Comparison of ENCODE assay signal across 19 cellular contexts in genomic region chr3:178719036-178719635, GRCh38.
DNase-seq lines count a peak whose midpoint lies in the region; ATAC-seq, FAIRE-seq and TF ChIP-seq lines count a peak whose summit lies in the region.
"Had no signal": no experiment of that assay in that cellular context is flagged by ENCODE, and none has a peak within 500 bp of the region (broad histone marks: within the 10 kb centered on the region; RNA-seq: fewer than 3 reads in every experiment).

No MANE protein-coding gene starts in this region.

- H2AFZ ChIP-seq in K562 (ENCODE audit: low read depth, low read length): no peak overlapping the region

- TF ChIP-seq RAD21 in K562 (CRISPR knock-in tag; conservative IDR thresholded peaks at IDR 0.05 in 1 of 2, IDR thresholded peaks at IDR 0.05 in 1 of 2): no peak

- in situ Hi-C loops in K562 (cut with MboI) (no loop called here), transverse colon (cut with MboI; ENCODE audit: low pct_ligation_motif_present in 1 of 4, low pct_unique_long_range_greater_than_20kb in 1 of 4, low sequenced_read_pairs in 3 of 4) (no loop called here)

- BruUV-seq in K562 (replicated peaks; lab: Mats Ljungman, UMichigan): no TSS peak

- POLR2A ChIA-PET in K562 (lab: Yijun Ruan, JAX): no interaction called here

- TF ChIP-seq CTCF in right atrium auricular region (IDR thresholded peaks at IDR 0.05) (no peak), K562 (IDR thresholded peaks at IDR 0.05 in 2 of 3, conservative IDR thresholded peaks at IDR 0.05 in 1 of 3; ENCODE audit: insufficient read depth in 2 of 3, low read depth in 1 of 3, low read length in 3 of 3) (no peak), transverse colon (IDR thresholded peaks at IDR 0.05) (no peak), sigmoid colon (IDR thresholded peaks at IDR 0.05) (no peak)

- H3K27me3 ChIP-seq in right atrium auricular region (no peaks in the 10 kb centered on the region), K562 (ENCODE audit: control insufficient read depth in 2 of 2, insufficient read depth in 2 of 2, low read length in 2 of 2) (no peaks in the 10 kb centered on the region), transverse colon (no peaks in the 10 kb centered on the region), sigmoid colon (no peaks in the 10 kb centered on the region)
- H3K27me3 ChIP-seq: uterus had no signal

- DNase-seq in Right ventricle myocardium inferior (ENCODE audit: missing footprints) (no peak), right atrium auricular region (ENCODE audit: low spot score) (no peak), K562 (ENCODE audit: extremely low read depth in 1 of 4, low spot score in 3 of 4) (no peak), left ventricle myocardium superior (no peak), transverse colon (peak; percentile 8), putamen (ENCODE audit: low spot score) (no peak), sigmoid colon (no peak)
- DNase-seq in activated T-cell treated with anti-CD3 and anti-CD28 coated beads, Interleukin-2, amount 50 U/mL, for 48 hours: no peak
- DNase-seq: activated CD4-positive, alpha-beta T cell treated with anti-CD3 and anti-CD28 coated beads, Interleukin-2, amount 50 U/mL, for 48 hours; activated T-cell treated with anti-CD3 and anti-CD28 coated beads, Interleukin-2, amount 50 U/mL, for 24 hours; CD8-positive, alpha-beta T cell; effector memory CD4-positive, alpha-beta T cell; KG1; NCI-H1436; PC-3; uterus had no signal

- no peaks in the 10 kb centered on the region for H3K79me2 ChIP-seq in K562 (ENCODE audit: control insufficient read depth, insufficient read depth, low read length)

- H3K36me3 ChIP-seq in right atrium auricular region: no peaks in the 10 kb centered on the region
- no peaks in the 10 kb centered on the region for H3K36me3 ChIP-seq in K562 (ENCODE audit: control insufficient read depth, insufficient read depth, low read length)
- no peaks in the 10 kb centered on the region for H3K36me3 ChIP-seq in transverse colon
- H3K36me3 ChIP-seq in sigmoid colon: no peaks in the 10 kb centered on the region
- H3K36me3 ChIP-seq: uterus had no signal

- CTCF ChIA-PET in K562 (lab: Yijun Ruan, JAX; ENCODE audit: low intra/inter-chr PET ratio): no interaction called here

- TF ChIP-seq EP300 in K562 (IDR thresholded peaks at IDR 0.05; ENCODE audit: low read length) (no peak), transverse colon (IDR thresholded peaks at IDR 0.05; ENCODE audit: low read depth) (no peak), sigmoid colon (IDR thresholded peaks at IDR 0.05) (no peak)

- intact Hi-C loops in Right ventricle myocardium inferior (cut with DNase I) (no loop called here), K562 (cut with micrococcal nuclease) (no loop called here), left ventricle myocardium superior (cut with micrococcal nuclease) (no loop called here), transverse colon (cut with DNase I; ENCODE audit: low total_unique reads) (no loop called here), sigmoid colon (cut with DNase I) (no loop called here)

- ATAC-seq in Right ventricle myocardium inferior: peak; percentile 63
- no peak for ATAC-seq in K562
- peak; percentile 70 for ATAC-seq in left ventricle myocardium superior
- ATAC-seq: CD8-positive, alpha-beta T cell; natural killer cell treated with Interleukin-12 subunit alpha and Interleukin-12 subunit beta and Interleukin-15 and Interleukin-18, amount 100 ng/mL, for 72 hours; PC-3 had no signal

- no peak for TF ChIP-seq POLR2A in K562 (conservative IDR thresholded peaks at IDR 0.05)
- TF ChIP-seq POLR2A in transverse colon (IDR thresholded peaks at IDR 0.05): no peak
- no peak for TF ChIP-seq POLR2A in sigmoid colon (IDR thresholded peaks at IDR 0.05)

- H4K20me1 ChIP-seq in K562 (replicated peaks; ENCODE audit: control insufficient read depth, insufficient read depth, low read length): no peaks in the 10 kb centered on the region

- no peak overlapping the region for H3K4me2 ChIP-seq in K562 (ENCODE audit: insufficient read depth, low read length)

- H3K9me3 ChIP-seq in right atrium auricular region (no peaks in the 10 kb centered on the region), K562 (replicated peaks; ENCODE audit: control insufficient read depth, insufficient read depth, low read depth, low read length) (no peaks in the 10 kb centered on the region), transverse colon (no peaks in the 10 kb centered on the region), sigmoid colon (no peaks in the 10 kb centered on the region)
- H3K9me3 ChIP-seq: uterus had no signal

- H3K4me3 ChIP-seq in right atrium auricular region (no peak overlapping the region), K562 (no peak overlapping the region), transverse colon (no peak overlapping the region), sigmoid colon (no peak overlapping the region)
- H3K4me3 ChIP-seq: lung, uterus had no signal

- peaks cover 0 to 20% of the 10 kb centered on the region in 2 donors for H3K4me1 ChIP-seq in right atrium auricular region
- H3K4me1 ChIP-seq in K562 (replicated peaks in 1 of 2; ENCODE audit: control insufficient read depth in 2 of 2, insufficient read depth in 2 of 2, low read length in 2 of 2): no peaks in the 10 kb centered on the region
- H3K4me1 ChIP-seq in transverse colon: peaks cover 0 to 20% (median 4%) of the 10 kb centered on the region in 4 donors
- no peaks in the 10 kb centered on the region for H3K4me1 ChIP-seq in sigmoid colon
- H3K4me1 ChIP-seq: uterus had no signal

- no peak overlapping the region for H3K9ac ChIP-seq in K562 (ENCODE audit: insufficient read depth in 1 of 2, low read depth in 2 of 2, low read length in 2 of 2)

- no peaks in the 10 kb centered on the region for H3K9me1 ChIP-seq in K562 (ENCODE audit: control insufficient read depth, insufficient read depth, low read length)

- peak overlapping the region in 1 of 2 donors; percentile 35 for H3K27ac ChIP-seq in right atrium auricular region
- no peak overlapping the region for H3K27ac ChIP-seq in K562 (ENCODE audit: extremely low read depth, low read depth, low read length)
- peak overlapping the region in 1 of 4 donors; percentile 7 for H3K27ac ChIP-seq in transverse colon
- H3K27ac ChIP-seq in sigmoid colon: no peak overlapping the region
- H3K27ac ChIP-seq: uterus had no signal

- no peak for FAIRE-seq in K562 (lab: Jason Lieb, UNC)
- FAIRE-seq: TTC549 had no signal

TF ChIP-seq in K562, 482 proteins besides CTCF, POLR2A, EP300 and RAD21:
- TF ChIP-seq ETS2 (tag; IDR thresholded peaks at IDR 0.05; ENCODE audit: borderline replicate concordance, poor library complexity, severe bottlenecking): no peak
- peak; percentile 40; the same call in 1 of the 2 replicates for TF ChIP-seq NFIC (IDR thresholded peaks at IDR 0.05)
